ENCODE assay signal across 8 cellular contexts in genomic region chr12:123043536-123044001, GRCh38.
DNase-seq lines count a peak whose midpoint lies in the region; ATAC-seq and TF ChIP-seq lines count a peak whose summit lies in the region.

No MANE protein-coding gene starts in this region.

- ATAC-seq in activated T-cell treated with anti-CD3 and anti-CD28 coated beads, Interleukin-2, amount 50 U/mL, for 4 hours: peak; percentile 99
- ATAC-seq in esophagus mucosa: peak; percentile 78
- peak; percentile 84 to 90 for ATAC-seq in naive B cell (ENCODE audit: low read depth in 2 of 2)
- ATAC-seq in GM21526 (IDR thresholded peaks at IDR 0.05; ENCODE audit: low FRiP score, unreplicated experiment): no peak

- H3K9ac ChIP-seq in BLaER1 treated with 17β-estradiol and CSF1 and Interleukin-3, amounts not matched to agents 10 nM and 100 nM: peak overlapping the region in 7 of 11 experiments; percentile 5 to 53 (median 12); a peak in 8 of 22 replicates
- H3K9ac ChIP-seq in OCI-LY3 (ENCODE audit: low read length): no peak overlapping the region

- no peak overlapping the region; the same call in 1 of the 2 replicates for H3K4me3 Mint-ChIP-seq in HFFc6
- H3K4me3 Mint-ChIP-seq in activated T-cell treated with anti-CD3 and anti-CD28 coated beads, Interleukin-2, amount 50 U/mL, for 4 hours: no peak overlapping the region
- H3K4me3 Mint-ChIP-seq in naive B cell: peak overlapping the region in 3 of 8 donors; percentile 10 to 49 (median 14)

- H3K27ac ChIP-seq in BLaER1 treated with 17β-estradiol and CSF1 and Interleukin-3, amounts not matched to agents 10 nM and 100 nM: peak overlapping the region in 9 of 11 experiments; percentile 30 to 49 (median 45); a peak in 13 of 22 replicates
- no peak overlapping the region for H3K27ac ChIP-seq in OCI-LY3 (ENCODE audit: low read length)

- no peak overlapping the region for H2AFZ ChIP-seq in OCI-LY3 (ENCODE audit: low read depth, low read length)

- H3K36me3 Mint-ChIP-seq in HFFc6 (ENCODE audit: low read depth): no peaks in the 10 kb centered on the region
- no peaks in the 10 kb centered on the region for H3K36me3 Mint-ChIP-seq in activated T-cell treated with anti-CD3 and anti-CD28 coated beads, Interleukin-2, amount 50 U/mL, for 4 hours (ENCODE audit: insufficient read depth)
- no peaks in the 10 kb centered on the region for H3K36me3 Mint-ChIP-seq in naive B cell

- peak; percentile 85 for TF ChIP-seq CTCF in HFFc6 (IDR thresholded peaks at IDR 0.05)
- TF ChIP-seq CTCF in OCI-LY3 (IDR thresholded peaks at IDR 0.05; ENCODE audit: low read depth, low read length): peak; percentile 88

- peaks cover 8 to 63% (median 54%) of the 10 kb centered on the region in 10 experiments for H3K4me1 ChIP-seq in BLaER1 treated with 17β-estradiol and CSF1 and Interleukin-3, amounts not matched to agents 10 nM and 100 nM
- peaks cover 4% of the 10 kb centered on the region; the same call in 1 of the 2 replicates for H3K4me1 ChIP-seq in OCI-LY3 (ENCODE audit: low read length)

- H3K9me3 ChIP-seq in BLaER1 treated with 17β-estradiol and CSF1 and Interleukin-3, amounts not matched to agents 10 nM and 100 nM (replicated peaks in 1 of 11): no peaks in the 10 kb centered on the region
- no peaks in the 10 kb centered on the region for H3K9me3 ChIP-seq in OCI-LY3 (ENCODE audit: insufficient read depth, low read length)

- no peaks in the 10 kb centered on the region for H3K9me3 Mint-ChIP-seq in HFFc6
- H3K9me3 Mint-ChIP-seq in activated T-cell treated with anti-CD3 and anti-CD28 coated beads, Interleukin-2, amount 50 U/mL, for 4 hours: no peaks in the 10 kb centered on the region
- no peaks in the 10 kb centered on the region for H3K9me3 Mint-ChIP-seq in naive B cell

- peaks cover 33% of the 10 kb centered on the region for H3K4me1 Mint-ChIP-seq in HFFc6 (ENCODE audit: low read depth)
- peaks cover 26% of the 10 kb centered on the region for H3K4me1 Mint-ChIP-seq in activated T-cell treated with anti-CD3 and anti-CD28 coated beads, Interleukin-2, amount 50 U/mL, for 4 hours (ENCODE audit: low read depth)
- peaks cover 5 to 23% (median 12%) of the 10 kb centered on the region in 3 donors for H3K4me1 Mint-ChIP-seq in naive B cell

- H3K79me2 ChIP-seq in OCI-LY3 (ENCODE audit: low read length): no peaks in the 10 kb centered on the region

- peak overlapping the region; percentile 81 for H3K27ac Mint-ChIP-seq in HFFc6
- H3K27ac Mint-ChIP-seq in naive B cell: peak overlapping the region in 2 of 6 donors; percentile 18 to 29

- H3K4me2 ChIP-seq in BLaER1 treated with 17β-estradiol and CSF1 and Interleukin-3, amounts not matched to agents 10 nM and 100 nM: peak overlapping the region; percentile 21 to 85 (median 70); a peak in 21 of 22 replicates
- peak overlapping the region; percentile 15; the same call in 1 of the 2 replicates for H3K4me2 ChIP-seq in OCI-LY3 (ENCODE audit: low read length)

- no peaks in the 10 kb centered on the region for H3K27me3 ChIP-seq in BLaER1 treated with 17β-estradiol and CSF1 and Interleukin-3, amounts not matched to agents 10 nM and 100 nM
- no peaks in the 10 kb centered on the region; the same call in 1 of the 2 replicates for H3K27me3 ChIP-seq in OCI-LY3 (ENCODE audit: low read depth, low read length)

- no peak overlapping the region for H3K4me3 ChIP-seq in BLaER1 treated with 17β-estradiol and CSF1 and Interleukin-3, amounts not matched to agents 10 nM and 100 nM
- no peak overlapping the region for H3K4me3 ChIP-seq in OCI-LY3 (ENCODE audit: low read length)

- peaks cover 0 to 4% (median 0%) of the 10 kb centered on the region in 11 experiments; a peak in 1 of 22 replicates for H3K36me3 ChIP-seq in BLaER1 treated with 17β-estradiol and CSF1 and Interleukin-3, amounts not matched to agents 10 nM and 100 nM
- H3K36me3 ChIP-seq in OCI-LY3 (replicated peaks; ENCODE audit: low read depth, low read length): no peaks in the 10 kb centered on the region

- H4K20me1 ChIP-seq in BLaER1 treated with 17β-estradiol and CSF1 and Interleukin-3, amounts not matched to agents 10 nM and 100 nM: peaks cover 0 to 51% (median 0%) of the 10 kb centered on the region in 11 experiments; a peak in 3 of 22 replicates
- no peaks in the 10 kb centered on the region for H4K20me1 ChIP-seq in OCI-LY3 (ENCODE audit: insufficient read depth, low read length)

- DNase-seq in HFFc6 (peak; percentile 92), naive B cell (peak; percentile 63)
- peak; percentile 75 for DNase-seq in activated T-cell treated with anti-CD3 and anti-CD28 coated beads, Interleukin-2, amount 50 U/mL, for 4 hours
- DNase-seq in stimulated activated CD8-positive, alpha-beta memory T cell treated with anti-CD3 and anti-CD28 coated beads, Interleukin-7, amount 100 ng/mL, for 4 hours (ENCODE audit: low read depth in 2 of 2): peak; percentile 59 to 67

- H3K27me3 Mint-ChIP-seq in HFFc6 (ENCODE audit: insufficient read depth): peaks cover 22% of the 10 kb centered on the region
- H3K27me3 Mint-ChIP-seq in activated T-cell treated with anti-CD3 and anti-CD28 coated beads, Interleukin-2, amount 50 U/mL, for 4 hours (ENCODE audit: low read depth): no peaks in the 10 kb centered on the region
- no peaks in the 10 kb centered on the region for H3K27me3 Mint-ChIP-seq in naive B cell
